In genomic region chr7:28815928-28816373, GRCh38 we compare ENCODE assay signal across 11 cellular contexts.
A peak's percentile ranks its signal among the peaks of the same experiment; 100 is the strongest.
DNase-seq lines count a peak whose midpoint lies in the region; ATAC-seq lines count a peak whose summit lies in the region.
"Had no signal": no experiment of that assay in that cellular context is flagged by ENCODE, and none has a peak within 500 bp of the region (broad histone marks: within the 10 kb centered on the region; RNA-seq: fewer than 3 reads in every experiment).

No MANE protein-coding gene starts in this region.

- H3K27ac Mint-ChIP-seq in stimulated activated memory B cell treated with anti-CD40 and anti-IgM and Interleukin-4, amounts not matched to agents 10 μg/mL and 1 μg/mL and 100 μg/mL, for 72 hours: peak overlapping the region; percentile 56
- H3K27ac Mint-ChIP-seq in activated T-helper 17 cell treated with anti-CD3 and anti-CD28 coated beads, Interleukin-2, amount 50 U/mL, for 72 hours: no peak overlapping the region

- peak overlapping the region; percentile 9 for H3K4me3 Mint-ChIP-seq in stimulated activated memory B cell treated with anti-CD40 and anti-IgM and Interleukin-4, amounts not matched to agents 10 μg/mL and 1 μg/mL and 100 μg/mL, for 72 hours
- H3K4me3 Mint-ChIP-seq in activated T-helper 17 cell treated with anti-CD3 and anti-CD28 coated beads, Interleukin-2, amount 50 U/mL, for 72 hours: no peak overlapping the region

- H3K9me3 Mint-ChIP-seq in stimulated activated memory B cell treated with anti-CD40 and anti-IgM and Interleukin-4, amounts not matched to agents 10 μg/mL and 1 μg/mL and 100 μg/mL, for 72 hours: no peaks in the 10 kb centered on the region
- H3K9me3 Mint-ChIP-seq in activated T-helper 17 cell treated with anti-CD3 and anti-CD28 coated beads, Interleukin-2, amount 50 U/mL, for 72 hours: no peaks in the 10 kb centered on the region

- peaks cover 42% of the 10 kb centered on the region for H3K4me1 Mint-ChIP-seq in stimulated activated memory B cell treated with anti-CD40 and anti-IgM and Interleukin-4, amounts not matched to agents 10 μg/mL and 1 μg/mL and 100 μg/mL, for 72 hours
- H3K4me1 Mint-ChIP-seq in activated T-helper 17 cell treated with anti-CD3 and anti-CD28 coated beads, Interleukin-2, amount 50 U/mL, for 72 hours: no peaks in the 10 kb centered on the region

- H3K36me3 Mint-ChIP-seq in stimulated activated memory B cell treated with anti-CD40 and anti-IgM and Interleukin-4, amounts not matched to agents 10 μg/mL and 1 μg/mL and 100 μg/mL, for 72 hours: no peaks in the 10 kb centered on the region
- H3K36me3 Mint-ChIP-seq in activated T-helper 17 cell treated with anti-CD3 and anti-CD28 coated beads, Interleukin-2, amount 50 U/mL, for 72 hours (ENCODE audit: low read depth): no peaks in the 10 kb centered on the region

- no peak for DNase-seq in stimulated activated CD4-positive, alpha-beta T cell treated with anti-CD3 and anti-CD28 coated beads, Interleukin-4, amount 100 ng/mL, for 24 hours
- no peak for DNase-seq in NCI-H748 (lab: John Stamatoyannopoulos, UW; ENCODE audit: unreplicated experiment)
- DNase-seq: left ventricle myocardium superior, NCI-H2107, posterior cingulate gyrus had no signal

- ATAC-seq in GM19025 (IDR thresholded peaks at IDR 0.05; ENCODE audit: low read depth, unreplicated experiment) (peak; percentile 73), HG02610 (IDR thresholded peaks at IDR 0.05; ENCODE audit: unreplicated experiment) (peak; percentile 70), HG03442 (IDR thresholded peaks at IDR 0.05; ENCODE audit: unreplicated experiment) (peak; percentile 62)
- ATAC-seq in stimulated activated memory B cell treated with anti-CD40 and anti-IgM and Interleukin-4, amounts not matched to agents 10 μg/mL and 1 μg/mL and 100 μg/mL, for 72 hours: peak; percentile 85
- no peak for ATAC-seq in activated T-helper 17 cell treated with anti-CD3 and anti-CD28 coated beads, Interleukin-2, amount 50 U/mL, for 72 hours (replicated peaks)
- ATAC-seq: left ventricle myocardium superior, SK-N-SH treated with all-trans-retinoic acid at 6 μM for 48 hours had no signal

- H3K27me3 Mint-ChIP-seq in stimulated activated memory B cell treated with anti-CD40 and anti-IgM and Interleukin-4, amounts not matched to agents 10 μg/mL and 1 μg/mL and 100 μg/mL, for 72 hours: no peaks in the 10 kb centered on the region
- no peaks in the 10 kb centered on the region for H3K27me3 Mint-ChIP-seq in activated T-helper 17 cell treated with anti-CD3 and anti-CD28 coated beads, Interleukin-2, amount 50 U/mL, for 72 hours
